Comparison of ENCODE assay signal across 19 cellular contexts in the genomic region with DNA sequence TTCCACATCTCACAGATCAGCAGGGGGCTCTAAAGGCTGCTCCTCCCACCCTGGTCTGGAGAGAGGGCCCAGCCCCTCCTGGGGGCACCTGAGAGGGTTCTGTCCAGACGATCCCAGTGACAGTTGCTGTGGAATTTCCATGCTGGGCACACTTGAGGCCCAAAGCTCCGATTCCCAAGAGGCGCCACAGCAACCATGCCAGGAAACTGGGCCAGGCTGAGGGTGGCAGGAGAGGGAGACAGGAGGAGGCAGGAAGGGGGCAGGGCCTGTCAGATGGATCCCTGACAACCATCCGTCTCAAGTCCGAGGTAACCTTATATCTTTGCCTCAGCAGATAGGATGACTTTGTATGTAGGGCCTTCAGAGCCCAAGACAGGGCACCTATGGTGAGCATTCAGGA. TPM values are rescaled to one million over a fixed set of nuclear protein-coding genes. Genes with fewer than 3 reads are reported as not detected.
"Had no signal": no experiment of that assay in that cellular context is flagged by ENCODE, and none has a peak within 500 bp of the region (broad histone marks: within the 10 kb centered on the region; RNA-seq: fewer than 3 reads in every experiment).

No MANE protein-coding gene starts in this region.

- H3K4me3 Mint-ChIP-seq: central memory CD8-positive, alpha-beta T cell; immature natural killer cell; nephron progenitor cell; stimulated activated naive B cell treated with anti-CD40 and anti-IgM and Interleukin-4, amounts not matched to agents 10 μg/mL and 1 μg/mL and 100 μg/mL, for 72 hours; stimulated activated naive CD8-positive, alpha-beta T cell treated with anti-CD3 and anti-CD28 coated beads, Interleukin-15, Interleukin-2, amounts not matched to agents 100 ng/mL and 50 ng/mL, for 24 hours had no signal

- H3K27ac Mint-ChIP-seq: immature natural killer cell; nephron progenitor cell; progenitor cell of endocrine pancreas; stimulated activated naive CD8-positive, alpha-beta T cell treated with anti-CD3 and anti-CD28 coated beads, Interleukin-15, Interleukin-2, amounts not matched to agents 100 ng/mL and 50 ng/mL, for 24 hours had no signal

- H3K27me3 ChIP-seq: colonic mucosa had no signal

- H3K36me3 ChIP-seq: colonic mucosa, esophagus squamous epithelium, pancreas, thoracic aorta, tibial nerve, upper lobe of left lung had no signal

- H3K9me3 ChIP-seq: colonic mucosa, pancreas had no signal

- DNase-seq: effector memory CD4-positive, alpha-beta T cell; esophagus squamous epithelium; stimulated activated naive B cell treated with anti-CD40 and anti-IgM and Interleukin-4, amounts not matched to agents 10 μg/mL and 1 μg/mL and 100 μg/mL, for 72 hours; upper lobe of left lung had no signal

- H3K4me1 ChIP-seq: colonic mucosa, pancreas had no signal

- H3K4me3 ChIP-seq: colonic mucosa, esophagus squamous epithelium, lung, pancreas, skin epidermis, thoracic aorta, tibial nerve, upper lobe of left lung had no signal

- H3K27ac ChIP-seq: colonic mucosa, esophagus squamous epithelium, pancreas, skin epidermis, thoracic aorta, tibial nerve, upper lobe of left lung had no signal

RNA-seq across cellular contexts. Expression of gene NOS3, which starts 4.3 kb away (rescaled TPM):
- total RNA-seq: chondrocyte, myocyte had no signal

RNA-seq across cellular contexts. Expression of gene KCNH2, which starts 8.4 kb away (rescaled TPM):
- total RNA-seq: dermis blood vessel endothelial cell had no signal
- polyA plus RNA-seq: immature natural killer cell had no signal

RNA-seq across cellular contexts. Expression of gene ATG9B, which starts 37.7 kb away (rescaled TPM):
- total RNA-seq: dermis blood vessel endothelial cell, liver, tibial nerve had no signal
